ENCODE assay signal across 8 cellular contexts in the genomic region with DNA sequence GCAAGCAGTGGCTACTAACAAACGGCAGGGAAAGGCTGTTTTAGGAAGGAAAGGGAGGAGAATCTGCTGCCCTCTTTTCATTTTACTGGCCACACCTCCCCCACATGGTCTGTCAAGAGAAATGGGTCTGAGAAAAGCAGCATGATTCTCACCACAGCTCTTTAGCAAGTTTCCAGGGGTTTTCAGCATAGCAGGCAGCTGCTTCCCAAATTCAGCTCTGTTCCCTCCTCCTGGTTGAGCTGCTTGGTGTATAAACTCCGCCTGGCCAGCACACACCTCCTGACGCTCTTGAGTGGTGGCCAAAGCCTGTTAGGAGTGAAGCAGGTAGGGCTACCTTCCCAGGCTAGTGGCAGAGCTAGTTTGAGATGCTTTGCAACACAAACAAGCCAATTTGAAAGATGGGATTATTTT.
DNase-seq lines count a peak whose midpoint lies in the region; ATAC-seq and TF ChIP-seq lines count a peak whose summit lies in the region.

No MANE protein-coding gene starts in this region.

- no peak overlapping the region for H3K4me3 ChIP-seq in hepatocyte
- peak overlapping the region; percentile 7 to 42 (median 28) for H3K4me3 ChIP-seq in gastrocnemius medialis

- H2AFZ ChIP-seq in hepatocyte, result peak overlapping the region; percentile 54

- H3K9me3 ChIP-seq in hepatocyte (ENCODE audit: low read depth), result no peaks in the 10 kb centered on the region
- H3K9me3 ChIP-seq in gastrocnemius medialis, result no peaks in the 10 kb centered on the region

- in situ Hi-C loops in gastrocnemius medialis (cut with MboI; ENCODE audit: low sequenced_read_pairs in 4 of 4), result no loop called here

- intact Hi-C loops in gastrocnemius medialis (cut with DNase I; ENCODE audit: low total_unique reads), result loop anchor here (10.0 kb wide), 1 partner anchor 430 kb away; no protein-coding TSS in a partner anchor
- intact Hi-C loops in left colon (cut with DNase I, micrococcal nuclease), result loop anchor here in 1 of 2 donors (10.0 kb wide), 1 partner anchor 430 kb away; no protein-coding TSS in a partner anchor

- H3K4me2 ChIP-seq in hepatocyte, result peak overlapping the region; percentile 77

- no peak for TF ChIP-seq POLR2A in gastrocnemius medialis (IDR thresholded peaks at IDR 0.05)

- H3K36me3 ChIP-seq in hepatocyte (replicated peaks; ENCODE audit: insufficient read depth, low read depth), result no peaks in the 10 kb centered on the region
- no peaks in the 10 kb centered on the region for H3K36me3 ChIP-seq in gastrocnemius medialis

- H3K27me3 ChIP-seq in hepatocyte, result no peaks in the 10 kb centered on the region
- H3K27me3 ChIP-seq in gastrocnemius medialis, result no peaks in the 10 kb centered on the region

- TF ChIP-seq CTCF in VCaP (conservative IDR thresholded peaks at IDR 0.05) (no peak), hepatocyte (IDR thresholded peaks at IDR 0.05; ENCODE audit: poor library complexity) (no peak), gastrocnemius medialis (IDR thresholded peaks at IDR 0.05 in 4 of 5, conservative IDR thresholded peaks at IDR 0.05 in 1 of 5) (no peak)

- no peaks in the 10 kb centered on the region for H4K20me1 ChIP-seq in hepatocyte (ENCODE audit: insufficient read depth, poor library complexity, severe bottlenecking)

- 1% methylated on average over 3 of the region's 3 CpGs for WGBS in hepatocyte (ENCODE audit: low lambda C conversion rate, missing lambda C conversion rate)

- H3K27ac ChIP-seq in VCaP (peak overlapping the region; percentile 82), hepatocyte (peak overlapping the region; percentile 41), gastrocnemius medialis (no peak overlapping the region)

- ATAC-seq in GM19351 (IDR thresholded peaks at IDR 0.05; ENCODE audit: unreplicated experiment) (peak; percentile 21), gastrocnemius medialis (peak; percentile 30 to 36), left colon (no peak), HG03025 (IDR thresholded peaks at IDR 0.05; ENCODE audit: low FRiP score, unreplicated experiment) (no peak)

- H3K4me1 ChIP-seq in hepatocyte (ENCODE audit: insufficient read depth), result peaks cover 15% of the 10 kb centered on the region
- H3K4me1 ChIP-seq in gastrocnemius medialis, result no peaks in the 10 kb centered on the region

- DNase-seq in hepatocyte (ENCODE audit: low spot score) (peak; percentile 29), gastrocnemius medialis (no peak), SIG-M5 treated with dmso at 0.1 percent for 504 hours (lab: John Stamatoyannopoulos, UW; ENCODE audit: unreplicated experiment) (no peak), NCI-H345 treated with DMSO at 0.1 percent for 48 hours (lab: John Stamatoyannopoulos, UW; ENCODE audit: unreplicated experiment) (no peak), left colon (no peak)

- no peaks in the 10 kb centered on the region for H3K9me2 ChIP-seq in hepatocyte (replicated peaks; ENCODE audit: insufficient read depth)

- H3K79me2 ChIP-seq in hepatocyte, result no peaks in the 10 kb centered on the region

Comparison
In these comparisons a context has a peak if more than half of its experiments do, and no peak if none do; other contexts are left out.
1. ATAC-seq: peak in GM19351 (single experiment) and gastrocnemius medialis (2 of 2); none in left colon (single experiment) and HG03025 (single experiment).
2. H3K27ac ChIP-seq: peak in VCaP (single experiment) and hepatocyte (single experiment); none in gastrocnemius medialis (0 of 4).